ENCODE assay signal across 19 cellular contexts in genomic region chr2:71637736-71638135, GRCh38.
"Had no signal": no experiment of that assay in that cellular context is flagged by ENCODE, and none has a peak within 500 bp of the region (broad histone marks: within the 10 kb centered on the region; RNA-seq: fewer than 3 reads in every experiment).

No MANE protein-coding gene starts in this region.

- H3K9me3 ChIP-seq: breast epithelium, MG63, Peyer's patch, SJSA1 had no signal

- H3K27ac ChIP-seq: breast epithelium, KMS-11, Peyer's patch, RWPE1, SJSA1 had no signal

- H3K4me3 ChIP-seq: breast epithelium, MG63, Peyer's patch, SJSA1 had no signal

- DNase-seq: activated CD4-positive, alpha-beta T cell treated with anti-CD3 and anti-CD28 coated beads for 4 hours; activated CD8-positive, alpha-beta memory T cell treated with anti-CD3 and anti-CD28 coated beads, Interleukin-2, amount 50 U/mL, for 4 hours; activated CD8-positive, alpha-beta T cell treated with anti-CD3 and anti-CD28 coated beads for 36 hours; activated T-cell treated with anti-CD3 and anti-CD28 coated beads, Interleukin-2, amount 50 U/mL, for 1 hour; MG63; NCI-H1105; NCI-H1436; NCI-H187 treated with DMSO at 0.1 percent for 48 hours; NCI-H2081 treated with DMSO at 0.1 percent for 48 hours; NCI-H446; NCI-H524; Peyer's patch; Right ventricle myocardium superior had no signal

- H3K4me2 ChIP-seq: KMS-11 had no signal

- H3K27me3 ChIP-seq: breast epithelium, MG63, Peyer's patch, SJSA1 had no signal

- ATAC-seq: activated CD4-positive, CD25-positive, alpha-beta regulatory T cell treated with anti-CD3 and anti-CD28 coated beads, Interleukin-2, amount 50 U/mL, for 24 hours; activated CD8-positive, alpha-beta T cell treated with anti-CD3 and anti-CD28 coated beads for 36 hours; SK-N-SH treated with all-trans-retinoic acid at 6 μM for 48 hours had no signal

- H3K36me3 ChIP-seq: breast epithelium, MG63, Peyer's patch, SJSA1 had no signal

- H3K4me1 ChIP-seq: breast epithelium, Peyer's patch, SJSA1 had no signal

- H3K9ac ChIP-seq: KMS-11 had no signal
